33 cellular contexts compared by ENCODE assay signal in genomic region chr1:206005761-206006160, GRCh38. TPM values are rescaled to one million over a fixed set of nuclear protein-coding genes. Genes with fewer than 3 reads are reported as not detected.
DNase-seq lines count a peak whose midpoint lies in the region; ATAC-seq, FAIRE-seq and TF ChIP-seq lines count a peak whose summit lies in the region.
"Had no signal": no experiment of that assay in that cellular context is flagged by ENCODE, and none has a peak within 500 bp of the region (broad histone marks: within the 10 kb centered on the region; RNA-seq: fewer than 3 reads in every experiment).

No MANE protein-coding gene starts in this region.

- H3K4me2 ChIP-seq in K562 (ENCODE audit: insufficient read depth, low read length) = no peak overlapping the region

- 0 out of 2 replicates have a peak overlapping the region, but pooled peaks have one; percentile 3 for H3K27ac ChIP-seq in HL-60 (replicated peaks)
- no peak overlapping the region for H3K27ac ChIP-seq in K562 (ENCODE audit: extremely low read depth, low read depth, low read length)
- H3K27ac ChIP-seq: ascending aorta, ovary, Peyer's patch, SJSA1, tibial artery had no signal

- no peak overlapping the region for H3K4me3 Mint-ChIP-seq in activated T-cell treated with anti-CD3 and anti-CD28 coated beads, Interleukin-2, amount 50 U/mL, for 4 hours
- H3K4me3 Mint-ChIP-seq: activated naive CD8-positive, alpha-beta T cell treated with anti-CD3 and anti-CD28 coated beads for 36 hours; activated T-helper 17 cell treated with anti-CD3 and anti-CD28 coated beads, Interleukin-2, amount 50 U/mL, for 72 hours; naive thymus-derived CD8-positive, alpha-beta T cell had no signal

- TF ChIP-seq RAD21 in K562 (CRISPR knock-in tag; conservative IDR thresholded peaks at IDR 0.05 in 1 of 2, IDR thresholded peaks at IDR 0.05 in 1 of 2) = no peak

- peaks cover 11% of the 10 kb centered on the region for H3K27me3 Mint-ChIP-seq in activated T-cell treated with anti-CD3 and anti-CD28 coated beads, Interleukin-2, amount 50 U/mL, for 4 hours (ENCODE audit: low read depth)

- no peaks in the 10 kb centered on the region for H3K79me2 ChIP-seq in K562 (ENCODE audit: control insufficient read depth, insufficient read depth, low read length)

- H3K27me3 ChIP-seq in HL-60 (ENCODE audit: insufficient read depth, poor library complexity, severe bottlenecking) = no peaks in the 10 kb centered on the region
- peaks cover 20 to 57% of the 10 kb centered on the region in 2 experiments for H3K27me3 ChIP-seq in K562 (ENCODE audit: control insufficient read depth in 2 of 2, insufficient read depth in 2 of 2, low read length in 2 of 2)
- H3K27me3 ChIP-seq: ascending aorta, heart left ventricle, ovary, Peyer's patch, SJSA1, tibial artery had no signal

- intact Hi-C loops in K562 (cut with micrococcal nuclease) = no loop called here

- no peaks in the 10 kb centered on the region; the same call in none of the 2 replicates for H4K20me1 ChIP-seq in K562 (replicated peaks; ENCODE audit: control insufficient read depth, insufficient read depth, low read length)

- no TSS peak for BruUV-seq in K562 (replicated peaks; lab: Mats Ljungman, UMichigan)

- no peak overlapping the region for H2AFZ ChIP-seq in K562 (ENCODE audit: low read depth, low read length)

- FAIRE-seq in K562 (lab: Jason Lieb, UNC) = no peak
- FAIRE-seq: TTC549 had no signal

- no peaks in the 10 kb centered on the region for H3K9me3 ChIP-seq in K562 (replicated peaks; ENCODE audit: control insufficient read depth, insufficient read depth, low read depth, low read length)
- H3K9me3 ChIP-seq: ascending aorta, heart left ventricle, ovary, Peyer's patch, SJSA1, tibial artery had no signal

- TF ChIP-seq CTCF in HL-60 (IDR thresholded peaks at IDR 0.05; ENCODE audit: insufficient read depth, low read length) (no peak), K562 (IDR thresholded peaks at IDR 0.05 in 2 of 3, conservative IDR thresholded peaks at IDR 0.05 in 1 of 3; ENCODE audit: insufficient read depth in 2 of 3, low read depth in 1 of 3, low read length in 3 of 3) (no peak)

- no peak overlapping the region for H3K4me3 ChIP-seq in HL-60 (replicated peaks; ENCODE audit: insufficient read depth, low read length)
- no peak overlapping the region for H3K4me3 ChIP-seq in K562
- H3K4me3 ChIP-seq: ascending aorta, heart left ventricle, ovary, Peyer's patch, SJSA1, tibial artery had no signal

- no peaks in the 10 kb centered on the region for H3K9me1 ChIP-seq in K562 (ENCODE audit: control insufficient read depth, insufficient read depth, low read length)

- in situ Hi-C loops in K562 (cut with MboI) = no loop called here

- TF ChIP-seq POLR2A in K562 (conservative IDR thresholded peaks at IDR 0.05) = no peak

- POLR2A ChIA-PET in K562 (lab: Yijun Ruan, JAX) = interaction anchor here (1.0 kb wide), 1 partner anchor 37 kb away, joined by 3 read pairs; no protein-coding TSS in a partner anchor

- no peak for TF ChIP-seq EP300 in K562 (IDR thresholded peaks at IDR 0.05; ENCODE audit: low read length)

- 4% methylated on average over 10 of the region's 10 CpGs for WGBS in K562 (ENCODE audit: insufficient coverage, low coverage, missing lambda C conversion rate)

- H3K4me1 ChIP-seq in K562 (replicated peaks in 1 of 2; ENCODE audit: control insufficient read depth in 2 of 2, insufficient read depth in 2 of 2, low read length in 2 of 2) = peaks cover 8 to 16% of the 10 kb centered on the region in 2 experiments

- no peaks in the 10 kb centered on the region for H3K9me3 Mint-ChIP-seq in activated T-cell treated with anti-CD3 and anti-CD28 coated beads, Interleukin-2, amount 50 U/mL, for 4 hours
- H3K9me3 Mint-ChIP-seq: activated naive CD8-positive, alpha-beta T cell treated with anti-CD3 and anti-CD28 coated beads for 36 hours; activated T-helper 17 cell treated with anti-CD3 and anti-CD28 coated beads, Interleukin-2, amount 50 U/mL, for 72 hours; naive thymus-derived CD8-positive, alpha-beta T cell had no signal

- H3K9ac ChIP-seq in K562 (ENCODE audit: insufficient read depth in 1 of 2, low read depth in 2 of 2, low read length in 2 of 2) = no peak overlapping the region

- peak; percentile 25 for DNase-seq in Ammon's horn (ENCODE audit: low spot score)
- peak in 1 of 2 experiments; percentile 32 for DNase-seq in HL-60 (ENCODE audit: low read depth in 1 of 2, low spot score in 1 of 2)
- no peak for DNase-seq in K562 (ENCODE audit: extremely low read depth in 1 of 4, low spot score in 3 of 4)
- peak; percentile 65 for DNase-seq in mesenteric fat pad (ENCODE audit: low spot score)
- DNase-seq in activated T-cell treated with anti-CD3 and anti-CD28 coated beads, Interleukin-2, amount 50 U/mL, for 4 hours = no peak
- DNase-seq in NOMO-1 treated with dmso at 0.1 percent for 144 hours (lab: John Stamatoyannopoulos, UW; ENCODE audit: unreplicated experiment) = no peak
- DNase-seq: activated naive CD8-positive, alpha-beta T cell treated with anti-CD3 and anti-CD28 coated beads for 36 hours; C1 segment of cervical spinal cord; heart left ventricle; left colon; mesendoderm; MM.1S; naive thymus-derived CD8-positive, alpha-beta T cell; NCI-H1694; NCI-H2171; NCI-H524; NK-92 treated with Interleukin-12 subunit alpha and Interleukin-12 subunit beta, amount 100 ng/mL, for 24 hours; ovary; Peyer's patch; retina; stimulated activated CD4-positive, alpha-beta T cell treated with anti-CD3 and anti-CD28 coated beads, Interleukin-12 subunit alpha, Interleukin-12 subunit beta, amount 100 ng/mL, for 4 hours; stimulated activated CD4-positive, alpha-beta T cell treated with anti-CD3 and anti-CD28 coated beads, Interleukin-4, amount 100 ng/mL, for 24 hours; stimulated activated naive CD8-positive, alpha-beta T cell treated with anti-CD3 and anti-CD28 coated beads, Interleukin-15, Interleukin-2, amounts not matched to agents 100 U/mL and 50 U/mL, for 24 hours; T-helper 1 cell; tibial artery had no signal

- H3K36me3 Mint-ChIP-seq in activated T-cell treated with anti-CD3 and anti-CD28 coated beads, Interleukin-2, amount 50 U/mL, for 4 hours (ENCODE audit: insufficient read depth) = no peaks in the 10 kb centered on the region
- H3K36me3 Mint-ChIP-seq: activated naive CD8-positive, alpha-beta T cell treated with anti-CD3 and anti-CD28 coated beads for 36 hours; naive thymus-derived CD8-positive, alpha-beta T cell had no signal

- no peak for ATAC-seq in K562
- no peak for ATAC-seq in GM19035 (IDR thresholded peaks at IDR 0.05; ENCODE audit: unreplicated experiment)
- ATAC-seq in activated T-cell treated with anti-CD3 and anti-CD28 coated beads, Interleukin-2, amount 50 U/mL, for 4 hours = no peak
- no peak for ATAC-seq in HG03457 (IDR thresholded peaks at IDR 0.05; ENCODE audit: unreplicated experiment)
- ATAC-seq: activated T-helper 17 cell treated with anti-CD3 and anti-CD28 coated beads, Interleukin-2, amount 50 U/mL, for 72 hours; naive thymus-derived CD8-positive, alpha-beta T cell; stimulated activated naive CD8-positive, alpha-beta T cell treated with anti-CD3 and anti-CD28 coated beads, Interleukin-15, Interleukin-2, amounts not matched to agents 100 U/mL and 50 U/mL, for 24 hours had no signal

- H3K36me3 ChIP-seq in K562 (ENCODE audit: control insufficient read depth, insufficient read depth, low read length) = no peaks in the 10 kb centered on the region
- H3K36me3 ChIP-seq: ascending aorta, heart left ventricle, ovary, Peyer's patch, SJSA1, tibial artery had no signal

- peaks cover 20% of the 10 kb centered on the region for H3K4me1 Mint-ChIP-seq in activated T-cell treated with anti-CD3 and anti-CD28 coated beads, Interleukin-2, amount 50 U/mL, for 4 hours (ENCODE audit: low read depth)

- CTCF ChIA-PET in K562 (lab: Yijun Ruan, JAX; ENCODE audit: low intra/inter-chr PET ratio) = no interaction called here

RNA-seq across cellular contexts. Expression of gene RAB7B, which starts 2.6 kb away (rescaled TPM):
- total RNA-seq in K562 (2011; cell fraction: chromatin; rRNA removed; ENCODE audit: low replicate concordance) = 0.21 TPM in 1 of 2 replicates, not detected in the other
- total RNA-seq in K562 (2011; cell fraction: nucleolus; rRNA removed) = 0.17 TPM in 1 of 2 replicates, not detected in the other
- not detected in 2 replicates for total RNA-seq in K562 (2011; cell fraction: nucleoplasm; rRNA removed)
- not detected in 2 replicates for total RNA-seq in K562 (2014; rRNA removed)
- 0.07 TPM in 1 of 2 replicates, not detected in the other for total RNA-seq in K562 (2014; rRNA removed; fragmentation: Illumina TruSeq; extraction: Trizol)
- not detected in 2 replicates for total RNA-seq in K562 (2015; rRNA removed; fragmentation: Illumina TruSeq; extraction: Trizol)
- total RNA-seq in K562 (2021) = not detected in 2 replicates
- 0.09 and 0.29 TPM in 2 replicates for polyA plus RNA-seq in K562 (2011; rRNA removed)
- 0.31 TPM in 1 of 2 replicates, not detected in the other for polyA plus RNA-seq in K562 (2011; cell fraction: cytosol; rRNA removed)
- 0.04 and 0.28 TPM in 2 replicates for polyA plus RNA-seq in K562 (2011; cell fraction: nucleus; rRNA removed)
- polyA plus RNA-seq in K562 (2012) = 0.04 and 0.17 TPM in 2 replicates
- polyA plus RNA-seq in K562 (2014; fragmentation: Illumina TruSeq; extraction: Trizol) = 0.12 TPM in 1 of 2 replicates, not detected in the other
- polyA plus RNA-seq in K562 (2014; fragmentation: Nextera tagmentation; extraction: Ambion mirVana) = under 1 TPM; 0.03 to 0.06 TPM
- polyA plus RNA-seq in K562 (2014; rRNA removed) = not detected in 2 replicates
- 0.14 and 0.42 TPM in 2 replicates for polyA minus RNA-seq in K562 (2011; rRNA and poly(A)+ RNA removed)
- not detected in 2 replicates for polyA minus RNA-seq in K562 (2011; cell fraction: cytosol; rRNA and poly(A)+ RNA removed)
- polyA minus RNA-seq in K562 (2011; cell fraction: nucleus; rRNA and poly(A)+ RNA removed) = 0.13 TPM in 1 of 2 replicates, not detected in the other
- total RNA-seq in mesenteric fat pad = 6.0 TPM
- total RNA-seq in activated T-cell treated with anti-CD3 and anti-CD28 coated beads, Interleukin-2, amount 50 U/mL, for 4 hours = under 1 TPM in 2 of 3 donors, not detected in 1; 0.05 to 0.24 TPM
- total RNA-seq: activated naive CD8-positive, alpha-beta T cell treated with anti-CD3 and anti-CD28 coated beads for 36 hours; activated T-helper 17 cell treated with anti-CD3 and anti-CD28 coated beads, Interleukin-2, amount 50 U/mL, for 72 hours; ascending aorta; naive thymus-derived CD8-positive, alpha-beta T cell had no signal
- polyA plus RNA-seq: naive thymus-derived CD8-positive, alpha-beta T cell had no signal

RNA-seq across cellular contexts. Expression of gene CTSE, which starts 17.9 kb away (rescaled TPM):
- total RNA-seq in K562 (2011; cell fraction: chromatin; rRNA removed; ENCODE audit: low replicate concordance) = 0.16 TPM in 1 of 2 replicates, not detected in the other
- not detected in 2 replicates for total RNA-seq in K562 (2011; cell fraction: nucleolus; rRNA removed)
- total RNA-seq in K562 (2011; cell fraction: nucleoplasm; rRNA removed) = not detected in 2 replicates
- total RNA-seq in K562 (2014; rRNA removed) (not detected in 2 replicates), K562 (2014; rRNA removed; fragmentation: Illumina TruSeq; extraction: Trizol) (0.06 TPM in 1 of 2 replicates, not detected in the other), K562 (2015; rRNA removed; fragmentation: Illumina TruSeq; extraction: Trizol) (0.08 TPM in 1 of 2 replicates, not detected in the other), K562 (2021) (0.18 and 0.20 TPM in 2 replicates), mesenteric fat pad (0.35 TPM)
- polyA plus RNA-seq in K562 (2011; rRNA removed) (0.06 TPM in 1 of 2 replicates, not detected in the other), K562 (2014; fragmentation: Illumina TruSeq; extraction: Trizol) (0.09 TPM in 1 of 2 replicates, not detected in the other), K562 (2014; fragmentation: Nextera tagmentation; extraction: Ambion mirVana) (under 1 TPM; 0.04 to 0.13 TPM), K562 (2014; rRNA removed) (not detected in 2 replicates)
- 0.06 TPM in 1 of 2 replicates, not detected in the other for polyA plus RNA-seq in K562 (2011; cell fraction: cytosol; rRNA removed)
- 0.11 TPM in 1 of 2 replicates, not detected in the other for polyA plus RNA-seq in K562 (2011; cell fraction: nucleus; rRNA removed)
- 0.05 and 0.12 TPM in 2 replicates for polyA plus RNA-seq in K562 (2012)
- polyA minus RNA-seq in K562 (2011; rRNA and poly(A)+ RNA removed) = 0.25 TPM in 1 of 2 replicates, not detected in the other
- polyA minus RNA-seq in K562 (2011; cell fraction: cytosol; rRNA and poly(A)+ RNA removed) = not detected in 2 replicates
- polyA minus RNA-seq in K562 (2011; cell fraction: nucleus; rRNA and poly(A)+ RNA removed) = not detected in 2 replicates
- total RNA-seq in activated T-cell treated with anti-CD3 and anti-CD28 coated beads, Interleukin-2, amount 50 U/mL, for 4 hours = under 1 TPM in 1 of 3 donors, not detected in 2; 0.32 TPM
- total RNA-seq: activated naive CD8-positive, alpha-beta T cell treated with anti-CD3 and anti-CD28 coated beads for 36 hours; activated T-helper 17 cell treated with anti-CD3 and anti-CD28 coated beads, Interleukin-2, amount 50 U/mL, for 72 hours; ascending aorta; Daoy; fibroblast of villous mesenchyme; naive thymus-derived CD8-positive, alpha-beta T cell; SJSA1 had no signal
- polyA plus RNA-seq: heart left ventricle; naive thymus-derived CD8-positive, alpha-beta T cell had no signal

RNA-seq across cellular contexts. Expression of gene RHEX, which starts 47.2 kb away (rescaled TPM):
- not detected in 2 replicates for total RNA-seq in K562 (2011; cell fraction: chromatin; rRNA removed; ENCODE audit: low replicate concordance)
- total RNA-seq in K562 (2011; cell fraction: nucleolus; rRNA removed) = not detected in 2 replicates
- not detected in 2 replicates for total RNA-seq in K562 (2011; cell fraction: nucleoplasm; rRNA removed)
- total RNA-seq in K562 (2014; rRNA removed) (not detected in 2 replicates), K562 (2014; rRNA removed; fragmentation: Illumina TruSeq; extraction: Trizol) (not detected in 2 replicates), K562 (2015; rRNA removed; fragmentation: Illumina TruSeq; extraction: Trizol) (not detected in 2 replicates), K562 (2021) (not detected in 2 replicates), mesenteric fat pad (2.2 TPM)
- polyA plus RNA-seq in K562 (2011; rRNA removed) (not detected in 2 replicates), K562 (2014; fragmentation: Illumina TruSeq; extraction: Trizol) (not detected in 2 replicates), K562 (2014; fragmentation: Nextera tagmentation; extraction: Ambion mirVana) (not detected), K562 (2014; rRNA removed) (not detected in 2 replicates)
- polyA plus RNA-seq in K562 (2011; cell fraction: cytosol; rRNA removed) = not detected in 2 replicates
- polyA plus RNA-seq in K562 (2011; cell fraction: nucleus; rRNA removed) = not detected in 2 replicates
- not detected in 2 replicates for polyA plus RNA-seq in K562 (2012)
- not detected in 2 replicates for polyA minus RNA-seq in K562 (2011; rRNA and poly(A)+ RNA removed)
- polyA minus RNA-seq in K562 (2011; cell fraction: cytosol; rRNA and poly(A)+ RNA removed) = not detected in 2 replicates
- not detected in 2 replicates for polyA minus RNA-seq in K562 (2011; cell fraction: nucleus; rRNA and poly(A)+ RNA removed)
- total RNA-seq in activated T-cell treated with anti-CD3 and anti-CD28 coated beads, Interleukin-2, amount 50 U/mL, for 4 hours = not detected
- total RNA-seq: activated naive CD8-positive, alpha-beta T cell treated with anti-CD3 and anti-CD28 coated beads for 36 hours; activated T-helper 17 cell treated with anti-CD3 and anti-CD28 coated beads, Interleukin-2, amount 50 U/mL, for 72 hours; Daoy; fibroblast of villous mesenchyme; SJSA1 had no signal
- polyA plus RNA-seq: naive thymus-derived CD8-positive, alpha-beta T cell had no signal

Comparison
In these comparisons a context has a peak if more than half of its experiments do, and no peak if none do; other contexts are left out.
1. DNase-seq: peak in Ammon's horn (single experiment) and mesenteric fat pad (single experiment); none in K562 (0 of 4), activated T-cell treated with anti-CD3 and anti-CD28 coated beads, Interleukin-2, amount 50 U/mL, for 4 hours (single experiment) and NOMO-1 treated with dmso at 0.1 percent for 144 hours (single experiment).